In genomic region chr1:165826565-165826964, GRCh38 we compare ENCODE assay signal across 8 cellular contexts. TPM values are rescaled to one million over a fixed set of nuclear protein-coding genes. Genes with fewer than 3 reads are reported as not detected.
DNase-seq lines count a peak whose midpoint lies in the region; ATAC-seq and TF ChIP-seq lines count a peak whose summit lies in the region.

No MANE protein-coding gene starts in this region.

- H3K36me3 Mint-ChIP-seq in Caco-2 (ENCODE audit: insufficient read depth, unreplicated experiment) (peaks cover 16% of the 10 kb centered on the region), osteocyte (ENCODE audit: unreplicated experiment) (no peaks in the 10 kb centered on the region)

- H3K4me2 ChIP-seq in OCI-LY3 (ENCODE audit: low read length), result peak overlapping the region; percentile 93

- H3K27me3 Mint-ChIP-seq in Caco-2 (ENCODE audit: insufficient read depth, unreplicated experiment) (no peaks in the 10 kb centered on the region), osteocyte (ENCODE audit: unreplicated experiment) (no peaks in the 10 kb centered on the region)

- H3K4me3 ChIP-seq in Caco-2 (ENCODE audit: low read depth, low read length), result peak overlapping the region; percentile 93; the same call in 1 of the 2 replicates
- H3K4me3 ChIP-seq in OCI-LY3 (ENCODE audit: low read length), result peak overlapping the region; percentile 84
- peak overlapping the region in 1 of 2 donors; percentile 88 for H3K4me3 ChIP-seq in duodenal mucosa (ENCODE audit: low read depth in 1 of 2, low read length in 2 of 2)

- H3K9me3 Mint-ChIP-seq in Caco-2 (ENCODE audit: unreplicated experiment) (no peaks in the 10 kb centered on the region), osteocyte (ENCODE audit: unreplicated experiment) (no peaks in the 10 kb centered on the region)

- H3K27ac Mint-ChIP-seq in Caco-2 (ENCODE audit: unreplicated experiment) (no peak overlapping the region), osteocyte (ENCODE audit: unreplicated experiment) (peak overlapping the region; percentile 79)

- POLR2A ChIA-PET in Caco-2 (lab: Charles Lee), result interaction anchor here (1.1 kb wide), 1 partner anchor 58 kb away, joined by 3 read pairs; the partner anchor contains the start of gene TMCO1

- DNase-seq in Caco-2 (no peak), osteocyte (ENCODE audit: extremely low spot score, unreplicated experiment) (no peak), H4 (ENCODE audit: low spot score) (no peak), NCI-H2196 treated with DMSO at 0.1 percent for 48 hours (lab: John Stamatoyannopoulos, UW; ENCODE audit: unreplicated experiment) (no peak)

- ATAC-seq in HG03039 (IDR thresholded peaks at IDR 0.05; ENCODE audit: unreplicated experiment) (no peak), GM18861 (IDR thresholded peaks at IDR 0.05; ENCODE audit: unreplicated experiment) (no peak)

- no TSS peak for BruUV-seq in Caco-2 (replicated peaks; lab: Mats Ljungman, UMichigan)

- H3K4me3 Mint-ChIP-seq in Caco-2 (ENCODE audit: unreplicated experiment) (peak overlapping the region; percentile 92), osteocyte (ENCODE audit: unreplicated experiment) (peak overlapping the region; percentile 76)

- TF ChIP-seq CTCF in Caco-2 (IDR thresholded peaks at IDR 0.05; ENCODE audit: insufficient read depth in 1 of 2, low read depth in 1 of 2, low read length in 1 of 2, severe bottlenecking in 1 of 2, unreplicated experiment in 1 of 2) (no peak), OCI-LY3 (IDR thresholded peaks at IDR 0.05; ENCODE audit: low read depth, low read length) (no peak), osteocyte (IDR thresholded peaks at IDR 0.05) (no peak)

- peak overlapping the region; percentile 87; the same call in 1 of the 2 replicates for H3K9ac ChIP-seq in OCI-LY3 (ENCODE audit: low read length)
- peak overlapping the region; percentile 20 to 44 for H3K9ac ChIP-seq in duodenal mucosa (ENCODE audit: low read depth in 1 of 2, low read length in 2 of 2)

- CTCF ChIA-PET in Caco-2 (lab: Charles Lee), result interaction anchor here (0.6 kb wide), 1 partner anchor 179 kb away, joined by 3 read pairs; no protein-coding TSS in a partner anchor

- H4K20me1 ChIP-seq in OCI-LY3 (ENCODE audit: insufficient read depth, low read length), result peaks cover 7% of the 10 kb centered on the region; the same call in 1 of the 2 replicates

- H3K27ac ChIP-seq in OCI-LY3 (ENCODE audit: low read length) (no peak overlapping the region), duodenal mucosa (ENCODE audit: low read depth, low read length) (no peak overlapping the region)

- H3K27me3 ChIP-seq in Caco-2 (replicated peaks; ENCODE audit: control insufficient read depth, insufficient read depth, low read length) (no peaks in the 10 kb centered on the region), OCI-LY3 (ENCODE audit: low read depth, low read length) (no peaks in the 10 kb centered on the region), duodenal mucosa (ENCODE audit: control insufficient read depth in 1 of 2, insufficient read depth in 2 of 2, low read length in 2 of 2) (no peaks in the 10 kb centered on the region)

- peak overlapping the region; percentile 52 for H2AFZ ChIP-seq in OCI-LY3 (ENCODE audit: low read depth, low read length)

- H3K36me3 ChIP-seq in Caco-2 (ENCODE audit: control insufficient read depth, insufficient read depth, low read length) (no peaks in the 10 kb centered on the region), OCI-LY3 (replicated peaks; ENCODE audit: low read depth, low read length) (no peaks in the 10 kb centered on the region), duodenal mucosa (ENCODE audit: control insufficient read depth in 1 of 2, insufficient read depth in 2 of 2, low read length in 2 of 2) (no peaks in the 10 kb centered on the region)

- H3K79me2 ChIP-seq in OCI-LY3 (ENCODE audit: low read length), result peaks cover 42% of the 10 kb centered on the region

- no peaks in the 10 kb centered on the region for H3K4me1 Mint-ChIP-seq in Caco-2 (ENCODE audit: low read depth, unreplicated experiment)
- peaks cover 17% of the 10 kb centered on the region for H3K4me1 Mint-ChIP-seq in osteocyte (ENCODE audit: unreplicated experiment)

- H3K4me1 ChIP-seq in Caco-2 (peaks cover 7% of the 10 kb centered on the region; the same call in 1 of the 2 replicates), OCI-LY3 (ENCODE audit: low read length) (peaks cover 22% of the 10 kb centered on the region), duodenal mucosa (ENCODE audit: control insufficient read depth in 1 of 2, insufficient read depth in 2 of 2, low read length in 2 of 2) (peaks cover 11 to 13% of the 10 kb centered on the region in 2 donors)

- no peaks in the 10 kb centered on the region for H3K9me3 ChIP-seq in Caco-2
- no peaks in the 10 kb centered on the region for H3K9me3 ChIP-seq in OCI-LY3 (ENCODE audit: insufficient read depth, low read length)
- H3K9me3 ChIP-seq in duodenal mucosa (ENCODE audit: control insufficient read depth in 1 of 2, low read length in 2 of 2), result no peaks in the 10 kb centered on the region

- intact Hi-C loops in Caco-2 (cut with micrococcal nuclease; ENCODE audit: unreplicated experiment), result no loop called here

RNA-seq across cellular contexts. Expression of gene UCK2, which starts 0.8 kb away (rescaled TPM):
- 65.0 and 67.2 TPM in 2 replicates for total RNA-seq in Caco-2 (2022)
- 49.8 and 50.1 TPM in 2 replicates for total RNA-seq in osteocyte
- 71.4 and 78.9 TPM in 2 replicates for total RNA-seq in H4 (2014; rRNA removed; shearing (Covaris generic))

RNA-seq across cellular contexts. Expression of gene TMCO1, which starts 57.9 kb away (rescaled TPM):
- total RNA-seq in Caco-2 (2022) (138 and 152 TPM in 2 replicates), osteocyte (101 and 103 TPM in 2 replicates)
- 139 and 158 TPM in 2 replicates for total RNA-seq in H4 (2014; rRNA removed; shearing (Covaris generic))
